ENCODE assay signal across 25 cellular contexts in genomic region chr2:27245116-27245515, GRCh38. TPM values are rescaled to one million over a fixed set of nuclear protein-coding genes. Genes with fewer than 3 reads are reported as not detected.
A peak's percentile ranks its signal among the peaks of the same experiment; 100 is the strongest.
DNase-seq lines count a peak whose midpoint lies in the region; ATAC-seq, FAIRE-seq and TF ChIP-seq lines count a peak whose summit lies in the region.
"Had no signal": no experiment of that assay in that cellular context is flagged by ENCODE, and none has a peak within 500 bp of the region (broad histone marks: within the 10 kb centered on the region; RNA-seq: fewer than 3 reads in every experiment).

No MANE protein-coding gene starts in this region.

- CTCF ChIA-PET in K562 (lab: Yijun Ruan, JAX; ENCODE audit: low intra/inter-chr PET ratio): no interaction called here

- BruUV-seq in K562 (replicated peaks; lab: Mats Ljungman, UMichigan): TSS peak; percentile 19

- no peak overlapping the region for H3K4me2 ChIP-seq in K562 (ENCODE audit: insufficient read depth, low read length)
- H3K4me2 ChIP-seq: GM23338 had no signal

- no peak for TF ChIP-seq RAD21 in K562 (CRISPR knock-in tag; conservative IDR thresholded peaks at IDR 0.05 in 1 of 2, IDR thresholded peaks at IDR 0.05 in 1 of 2)

- peak; percentile 48 for ATAC-seq in Right ventricle myocardium superior (ENCODE audit: poor library complexity)
- peak; percentile 16; the same call in 2 of the 3 replicates for ATAC-seq in K562
- ATAC-seq: GM23338 had no signal

- POLR2A ChIA-PET in K562 (lab: Yijun Ruan, JAX): interaction anchor here (0.7 kb wide), 1 partner anchor 16 kb away, joined by 3 read pairs; no protein-coding TSS in a partner anchor

- no peak overlapping the region for H2AFZ ChIP-seq in K562 (ENCODE audit: low read depth, low read length)
- H2AFZ ChIP-seq: GM23338 had no signal

- intact Hi-C loops in Right ventricle myocardium superior (cut with DNase I): no loop called here
- intact Hi-C loops in left ventricle myocardium inferior (cut with micrococcal nuclease): no loop called here
- intact Hi-C loops in K562 (cut with micrococcal nuclease): no loop called here

- DNase-seq in Right ventricle myocardium superior: no peak
- DNase-seq in left ventricle myocardium inferior: no peak
- no peak for DNase-seq in HTR-8/SVneo (ENCODE audit: insufficient read length, low spot score)
- no peak for DNase-seq in K562 (ENCODE audit: extremely low read depth in 1 of 4, low spot score in 3 of 4)
- DNase-seq in NK-92 treated with Interleukin-12 subunit alpha and Interleukin-12 subunit beta, amount 100 ng/mL, for 24 hours (lab: John Stamatoyannopoulos, UW): no peak
- no peak for DNase-seq in tibial nerve (ENCODE audit: low spot score in 2 of 2)
- DNase-seq in amygdala (lab: John Stamatoyannopoulos, UW): no peak
- DNase-seq: DMS53, HCEC 1CT, Karpas-422, NCI-H1092, NCI-H1417 treated with DMSO at 0.1 percent for 48 hours, NCI-H1694 treated with DMSO at 0.1 percent for 48 hours, NCI-H2081, NCI-H2227 treated with DMSO at 0.1 percent for 48 hours, NCI-H526 treated with DMSO at 0.1 percent for 48 hours had no signal

- H3K27ac ChIP-seq in left ventricle myocardium inferior (replicated peaks) (no peak overlapping the region), K562 (ENCODE audit: extremely low read depth, low read depth, low read length) (no peak overlapping the region), tibial nerve (no peak overlapping the region)
- H3K27ac ChIP-seq: HL-60, SJSA1 had no signal

- TF ChIP-seq EP300 in K562 (IDR thresholded peaks at IDR 0.05; ENCODE audit: low read length): no peak
- TF ChIP-seq EP300 in tibial nerve (IDR thresholded peaks at IDR 0.05): no peak

- H3K36me3 ChIP-seq in left ventricle myocardium inferior (peaks cover 37% of the 10 kb centered on the region), K562 (ENCODE audit: control insufficient read depth, insufficient read depth, low read length) (peaks cover 46% of the 10 kb centered on the region), tibial nerve (peaks cover 3 to 46% (median 11%) of the 10 kb centered on the region in 3 donors)

- 0 out of 2 replicates have a peak, but pooled peaks cover 4% of the 10 kb centered on the region for H4K20me1 ChIP-seq in K562 (replicated peaks; ENCODE audit: control insufficient read depth, insufficient read depth, low read length)

- 74% methylated on average over 10 of the region's 10 CpGs for WGBS in K562 (ENCODE audit: insufficient coverage, low coverage, missing lambda C conversion rate)
- 69 to 70% methylated on average over 10 of the region's 10 CpGs for WGBS in tibial nerve, 2 donors

- H3K4me1 ChIP-seq in left ventricle myocardium inferior: peaks cover 43% of the 10 kb centered on the region
- peaks cover 0 to 7% of the 10 kb centered on the region in 2 experiments; a peak in 2 of 5 replicates for H3K4me1 ChIP-seq in K562 (replicated peaks in 1 of 2; ENCODE audit: control insufficient read depth in 2 of 2, insufficient read depth in 2 of 2, low read length in 2 of 2)
- peaks cover 0 to 1% (median 0%) of the 10 kb centered on the region in 4 donors for H3K4me1 ChIP-seq in tibial nerve
- H3K4me1 ChIP-seq: SJSA1 had no signal

- FAIRE-seq in HTR-8/SVneo (lab: Jason Lieb, UNC) (peak; percentile 49), K562 (lab: Jason Lieb, UNC) (peak; percentile 32)
- FAIRE-seq: RCC 7860 had no signal

- H3K9me1 ChIP-seq in K562 (ENCODE audit: control insufficient read depth, insufficient read depth, low read length): no peaks in the 10 kb centered on the region

- H3K4me3 ChIP-seq in left ventricle myocardium inferior (no peak overlapping the region), K562 (no peak overlapping the region), tibial nerve (no peak overlapping the region)
- H3K4me3 ChIP-seq: GM23338, SJSA1 had no signal

- TF ChIP-seq POLR2A in K562 (conservative IDR thresholded peaks at IDR 0.05): 0 out of 2 replicates have a peak, but pooled peaks have one; percentile 44
- TF ChIP-seq POLR2A in tibial nerve (IDR thresholded peaks at IDR 0.05): no peak

- no peaks in the 10 kb centered on the region for H3K79me2 ChIP-seq in K562 (ENCODE audit: control insufficient read depth, insufficient read depth, low read length)

- H3K9me3 ChIP-seq in left ventricle myocardium inferior (replicated peaks): no peaks in the 10 kb centered on the region
- no peaks in the 10 kb centered on the region for H3K9me3 ChIP-seq in K562 (replicated peaks; ENCODE audit: control insufficient read depth, insufficient read depth, low read depth, low read length)
- no peaks in the 10 kb centered on the region for H3K9me3 ChIP-seq in tibial nerve
- H3K9me3 ChIP-seq: SJSA1 had no signal

- TF ChIP-seq CTCF in left ventricle myocardium inferior (IDR thresholded peaks at IDR 0.05; ENCODE audit: borderline replicate concordance) (no peak), K562 (IDR thresholded peaks at IDR 0.05 in 2 of 3, conservative IDR thresholded peaks at IDR 0.05 in 1 of 3; ENCODE audit: insufficient read depth in 2 of 3, low read depth in 1 of 3, low read length in 3 of 3) (no peak), tibial nerve (IDR thresholded peaks at IDR 0.05) (no peak)

- in situ Hi-C loops in K562 (cut with MboI): no loop called here

- H3K9ac ChIP-seq in K562 (ENCODE audit: insufficient read depth in 1 of 2, low read depth in 2 of 2, low read length in 2 of 2): no peak overlapping the region

- H3K27me3 ChIP-seq in left ventricle myocardium inferior (ENCODE audit: low read depth) (peaks cover 6% of the 10 kb centered on the region), K562 (ENCODE audit: control insufficient read depth in 2 of 2, insufficient read depth in 2 of 2, low read length in 2 of 2) (no peaks in the 10 kb centered on the region), tibial nerve (peaks cover 0 to 6% of the 10 kb centered on the region in 2 donors)
- H3K27me3 ChIP-seq: SJSA1 had no signal

RNA-seq across cellular contexts. Expression of gene SLC30A3, which starts 17.7 kb away (rescaled TPM):
- total RNA-seq in Right ventricle myocardium superior (10.4 TPM), left ventricle myocardium inferior (5.9 TPM), K562 (2014; rRNA removed) (0.68 and 2.4 TPM in 2 replicates), K562 (2014; rRNA removed; fragmentation: Illumina TruSeq; extraction: Trizol) (0.10 and 0.36 TPM in 2 replicates), K562 (2015; rRNA removed; fragmentation: Illumina TruSeq; extraction: Trizol) (0.41 and 0.58 TPM in 2 replicates), K562 (2021) (2.0 and 2.2 TPM in 2 replicates), tibial nerve (under 1 TPM in 1 of 4 donors, not detected in 3; 0.44 TPM)
- total RNA-seq in K562 (2011; cell fraction: chromatin; rRNA removed; ENCODE audit: low replicate concordance): 4.4 and 10.5 TPM in 2 replicates
- total RNA-seq in K562 (2011; cell fraction: nucleolus; rRNA removed): 4.5 and 6.7 TPM in 2 replicates
- 6.2 and 8.4 TPM in 2 replicates for total RNA-seq in K562 (2011; cell fraction: nucleoplasm; rRNA removed)
- polyA plus RNA-seq in K562 (2011; rRNA removed) (1.2 and 3.1 TPM in 2 replicates), K562 (2014; fragmentation: Illumina TruSeq; extraction: Trizol) (1.1 and 2.2 TPM in 2 replicates), K562 (2014; fragmentation: Nextera tagmentation; extraction: Ambion mirVana) (under 1 TPM in 1 of 2 experiments, not detected in 1; 0.03 TPM), K562 (2014; rRNA removed) (2.3 and 2.7 TPM in 2 replicates)
- polyA plus RNA-seq in K562 (2011; cell fraction: cytosol; rRNA removed): 5.3 and 8.9 TPM in 2 replicates
- 12.9 and 17.5 TPM in 2 replicates for polyA plus RNA-seq in K562 (2011; cell fraction: nucleus; rRNA removed)
- 1.6 and 2.0 TPM in 2 replicates for polyA plus RNA-seq in K562 (2012)
- 1.2 and 1.4 TPM in 2 replicates for polyA minus RNA-seq in K562 (2011; rRNA and poly(A)+ RNA removed)
- polyA minus RNA-seq in K562 (2011; cell fraction: cytosol; rRNA and poly(A)+ RNA removed): 2.7 and 3.5 TPM in 2 replicates
- 1.9 and 2.3 TPM in 2 replicates for polyA minus RNA-seq in K562 (2011; cell fraction: nucleus; rRNA and poly(A)+ RNA removed)
- total RNA-seq: SJSA1 had no signal

RNA-seq across cellular contexts. Expression of gene CAD, which starts 27.9 kb away (rescaled TPM):
- total RNA-seq in Right ventricle myocardium superior (8.6 TPM), left ventricle myocardium inferior (7.7 TPM), K562 (2014; rRNA removed) (57.7 and 94.5 TPM in 2 replicates), K562 (2014; rRNA removed; fragmentation: Illumina TruSeq; extraction: Trizol) (19.6 and 26.7 TPM in 2 replicates), K562 (2015; rRNA removed; fragmentation: Illumina TruSeq; extraction: Trizol) (33.7 and 35.7 TPM in 2 replicates), K562 (2021) (123 and 126 TPM in 2 replicates), tibial nerve (10 to 100 TPM; 18.6 to 69.6 (median 32.9) TPM)
- 320 and 666 TPM in 2 replicates for total RNA-seq in K562 (2011; cell fraction: chromatin; rRNA removed; ENCODE audit: low replicate concordance)
- total RNA-seq in K562 (2011; cell fraction: nucleolus; rRNA removed): 376 and 382 TPM in 2 replicates
- 239 and 276 TPM in 2 replicates for total RNA-seq in K562 (2011; cell fraction: nucleoplasm; rRNA removed)
- polyA plus RNA-seq in K562 (2011; rRNA removed) (27.9 and 69.2 TPM in 2 replicates), K562 (2014; fragmentation: Illumina TruSeq; extraction: Trizol) (76.4 and 95.0 TPM in 2 replicates), K562 (2014; fragmentation: Nextera tagmentation; extraction: Ambion mirVana) (1 to 10 TPM; 7.5 to 8.8 TPM), K562 (2014; rRNA removed) (54.5 and 60.7 TPM in 2 replicates)
- polyA plus RNA-seq in K562 (2011; cell fraction: cytosol; rRNA removed): 33.6 and 47.2 TPM in 2 replicates
- polyA plus RNA-seq in K562 (2011; cell fraction: nucleus; rRNA removed): 384 and 540 TPM in 2 replicates
- 89.0 and 90.7 TPM in 2 replicates for polyA plus RNA-seq in K562 (2012)
- polyA minus RNA-seq in K562 (2011; rRNA and poly(A)+ RNA removed): 102 and 111 TPM in 2 replicates
- polyA minus RNA-seq in K562 (2011; cell fraction: cytosol; rRNA and poly(A)+ RNA removed): 169 and 192 TPM in 2 replicates
- polyA minus RNA-seq in K562 (2011; cell fraction: nucleus; rRNA and poly(A)+ RNA removed): 166 and 194 TPM in 2 replicates

RNA-seq across cellular contexts. Expression of gene DNAJC5G, which starts 30.1 kb away (rescaled TPM):
- total RNA-seq in Right ventricle myocardium superior (2.3 TPM), left ventricle myocardium inferior (1.2 TPM), K562 (2014; rRNA removed) (not detected in 2 replicates), K562 (2014; rRNA removed; fragmentation: Illumina TruSeq; extraction: Trizol) (not detected in 2 replicates), K562 (2015; rRNA removed; fragmentation: Illumina TruSeq; extraction: Trizol) (not detected in 2 replicates), K562 (2021) (not detected in 2 replicates), tibial nerve (1 to 10 TPM in 1 of 4 donors, not detected in 3; 2.5 TPM)
- 0.35 TPM in 1 of 2 replicates, not detected in the other for total RNA-seq in K562 (2011; cell fraction: chromatin; rRNA removed; ENCODE audit: low replicate concordance)
- total RNA-seq in K562 (2011; cell fraction: nucleolus; rRNA removed): not detected in 2 replicates
- not detected in 2 replicates for total RNA-seq in K562 (2011; cell fraction: nucleoplasm; rRNA removed)
- polyA plus RNA-seq in K562 (2011; rRNA removed) (not detected in 2 replicates), K562 (2014; fragmentation: Illumina TruSeq; extraction: Trizol) (not detected in 2 replicates), K562 (2014; fragmentation: Nextera tagmentation; extraction: Ambion mirVana) (not detected), K562 (2014; rRNA removed) (0.43 TPM in 1 of 2 replicates, not detected in the other)
- polyA plus RNA-seq in K562 (2011; cell fraction: cytosol; rRNA removed): not detected in 2 replicates
- polyA plus RNA-seq in K562 (2011; cell fraction: nucleus; rRNA removed): 0.15 and 0.37 TPM in 2 replicates
- 0.08 TPM in 1 of 2 replicates, not detected in the other for polyA plus RNA-seq in K562 (2012)
- polyA minus RNA-seq in K562 (2011; rRNA and poly(A)+ RNA removed): not detected in 2 replicates
- polyA minus RNA-seq in K562 (2011; cell fraction: cytosol; rRNA and poly(A)+ RNA removed): not detected in 2 replicates
- polyA minus RNA-seq in K562 (2011; cell fraction: nucleus; rRNA and poly(A)+ RNA removed): not detected in 2 replicates
- total RNA-seq: A172, Daoy, G401, NCI-H460, SJSA1 had no signal
- polyA plus RNA-seq: BJ, GM23338 had no signal

RNA-seq across cellular contexts. Expression of gene SLC5A6, which starts 33.0 kb away (rescaled TPM):
- total RNA-seq in Right ventricle myocardium superior (12.3 TPM), left ventricle myocardium inferior (12.0 TPM), K562 (2014; rRNA removed) (90.6 and 121 TPM in 2 replicates), K562 (2014; rRNA removed; fragmentation: Illumina TruSeq; extraction: Trizol) (64.6 and 82.7 TPM in 2 replicates), K562 (2015; rRNA removed; fragmentation: Illumina TruSeq; extraction: Trizol) (107 and 112 TPM in 2 replicates), K562 (2021) (137 and 143 TPM in 2 replicates), tibial nerve (10 to 100 TPM; 19.0 to 50.0 (median 41.5) TPM)
- total RNA-seq in K562 (2011; cell fraction: chromatin; rRNA removed; ENCODE audit: low replicate concordance): 233 and 585 TPM in 2 replicates
- 444 and 496 TPM in 2 replicates for total RNA-seq in K562 (2011; cell fraction: nucleolus; rRNA removed)
- total RNA-seq in K562 (2011; cell fraction: nucleoplasm; rRNA removed): 326 and 344 TPM in 2 replicates
- polyA plus RNA-seq in K562 (2011; rRNA removed) (125 and 140 TPM in 2 replicates), K562 (2014; fragmentation: Illumina TruSeq; extraction: Trizol) (117 and 121 TPM in 2 replicates), K562 (2014; fragmentation: Nextera tagmentation; extraction: Ambion mirVana) (10 to 100 TPM; 32.6 to 92.7 TPM), K562 (2014; rRNA removed) (120 and 126 TPM in 2 replicates)
- polyA plus RNA-seq in K562 (2011; cell fraction: cytosol; rRNA removed): 160 and 253 TPM in 2 replicates
- polyA plus RNA-seq in K562 (2011; cell fraction: nucleus; rRNA removed): 751 and 850 TPM in 2 replicates
- polyA plus RNA-seq in K562 (2012): 50.9 and 118 TPM in 2 replicates
- polyA minus RNA-seq in K562 (2011; rRNA and poly(A)+ RNA removed): 76.1 and 143 TPM in 2 replicates
- 64.2 and 86.8 TPM in 2 replicates for polyA minus RNA-seq in K562 (2011; cell fraction: cytosol; rRNA and poly(A)+ RNA removed)
- 99.5 and 119 TPM in 2 replicates for polyA minus RNA-seq in K562 (2011; cell fraction: nucleus; rRNA and poly(A)+ RNA removed)

RNA-seq across cellular contexts. Expression of gene ATRAID, which starts 33.3 kb away (rescaled TPM):
- total RNA-seq in Right ventricle myocardium superior (109 TPM), left ventricle myocardium inferior (121 TPM), K562 (2014; rRNA removed) (70.2 and 93.5 TPM in 2 replicates), K562 (2014; rRNA removed; fragmentation: Illumina TruSeq; extraction: Trizol) (82.3 and 88.2 TPM in 2 replicates), K562 (2015; rRNA removed; fragmentation: Illumina TruSeq; extraction: Trizol) (99.1 and 108 TPM in 2 replicates), K562 (2021) (75.4 and 78.7 TPM in 2 replicates), tibial nerve (100 to 1,000 TPM; 107 to 210 (median 124) TPM)
- total RNA-seq in K562 (2011; cell fraction: chromatin; rRNA removed; ENCODE audit: low replicate concordance): 129 and 182 TPM in 2 replicates
- 183 and 193 TPM in 2 replicates for total RNA-seq in K562 (2011; cell fraction: nucleolus; rRNA removed)
- total RNA-seq in K562 (2011; cell fraction: nucleoplasm; rRNA removed): 158 and 167 TPM in 2 replicates
- polyA plus RNA-seq in K562 (2011; rRNA removed) (168 and 174 TPM in 2 replicates), K562 (2014; fragmentation: Illumina TruSeq; extraction: Trizol) (104 and 134 TPM in 2 replicates), K562 (2014; fragmentation: Nextera tagmentation; extraction: Ambion mirVana) (100 to 1,000 TPM; 122 to 187 TPM), K562 (2014; rRNA removed) (106 and 108 TPM in 2 replicates)
- polyA plus RNA-seq in K562 (2011; cell fraction: cytosol; rRNA removed): 181 and 226 TPM in 2 replicates
- 120 and 151 TPM in 2 replicates for polyA plus RNA-seq in K562 (2011; cell fraction: nucleus; rRNA removed)
- polyA plus RNA-seq in K562 (2012): 99.5 and 103 TPM in 2 replicates
- polyA minus RNA-seq in K562 (2011; rRNA and poly(A)+ RNA removed): 69.8 and 70.3 TPM in 2 replicates
- 40.8 and 46.9 TPM in 2 replicates for polyA minus RNA-seq in K562 (2011; cell fraction: cytosol; rRNA and poly(A)+ RNA removed)
- polyA minus RNA-seq in K562 (2011; cell fraction: nucleus; rRNA and poly(A)+ RNA removed): 44.2 and 66.4 TPM in 2 replicates
